ENCODE assay signal across 8 cellular contexts in genomic region chr16:57485916-57486857, GRCh38. TPM values are rescaled to one million over a fixed set of nuclear protein-coding genes. Genes with fewer than 3 reads are reported as not detected.
DNase-seq lines count a peak whose midpoint lies in the region; ATAC-seq and TF ChIP-seq lines count a peak whose summit lies in the region.

Gene DOK4, minus strand, starts transcription at chr16:57486493. Its CDS starts 6,986 bp downstream, at chr16:57479507.

- TF ChIP-seq CTCF in heart right ventricle (IDR thresholded peaks at IDR 0.05) (no peak), progenitor cell of endocrine pancreas (IDR thresholded peaks at IDR 0.05; ENCODE audit: unreplicated experiment) (no peak), upper lobe of left lung (IDR thresholded peaks at IDR 0.05) (peak in 1 of 6 experiments; percentile 8)

- DNase-seq in DMS153 (lab: John Stamatoyannopoulos, UW) = peak; percentile 14
- no peak for DNase-seq in Jurkat, Clone E6-1 (ENCODE audit: low read depth, low spot score)
- peak; percentile 48 to 83 (median 70) for DNase-seq in T-cell
- peak; percentile 80 to 87 for DNase-seq in heart right ventricle
- DNase-seq in progenitor cell of endocrine pancreas (ENCODE audit: low spot score, unreplicated experiment) = peak; percentile 75
- DNase-seq in upper lobe of left lung = peak; percentile 81 to 98

- H3K4me1 Mint-ChIP-seq in T-cell = peaks cover 17 to 26% (median 25%) of the 10 kb centered on the region in 3 donors
- H3K4me1 Mint-ChIP-seq in progenitor cell of endocrine pancreas (ENCODE audit: low read depth) = peaks cover 21% of the 10 kb centered on the region

- no peak within 1 kb of the TSS for H3K27ac ChIP-seq in adipose tissue (ENCODE audit: low read depth, low read length)
- H3K27ac ChIP-seq in heart right ventricle = peak within 1 kb of the TSS in 9 of 10 donors; percentile 40 to 84 (median 77)
- peak within 1 kb of the TSS; percentile 67 to 84 (median 80) for H3K27ac ChIP-seq in upper lobe of left lung

- no peaks in the 10 kb centered on the region for H3K36me3 ChIP-seq in heart right ventricle
- H3K36me3 ChIP-seq in upper lobe of left lung = no peaks in the 10 kb centered on the region

- H3K9me3 Mint-ChIP-seq in T-cell (no peaks in the 10 kb centered on the region), progenitor cell of endocrine pancreas (ENCODE audit: low read depth) (no peaks in the 10 kb centered on the region)

- H3K4me3 Mint-ChIP-seq in T-cell = peak within 1 kb of the TSS; percentile 80 to 94 (median 83)
- peak within 1 kb of the TSS; percentile 91 for H3K4me3 Mint-ChIP-seq in progenitor cell of endocrine pancreas (ENCODE audit: low read depth)

- intact Hi-C loops in heart right ventricle (cut with DNase I) = loop anchor here in 1 of 10 donors (5.0 kb wide), 1 partner anchor 46 kb away; no protein-coding TSS in a partner anchor

- peaks cover 0 to 7% (median 0%) of the 10 kb centered on the region in 7 donors for H3K27me3 ChIP-seq in heart right ventricle
- H3K27me3 ChIP-seq in upper lobe of left lung = no peaks in the 10 kb centered on the region

- H3K4me3 ChIP-seq in Jurkat, Clone E6-1 (ENCODE audit: low read length) = peak within 1 kb of the TSS; percentile 56
- H3K4me3 ChIP-seq in heart right ventricle = peak within 1 kb of the TSS; percentile 58 to 90 (median 82)
- H3K4me3 ChIP-seq in upper lobe of left lung = peak within 1 kb of the TSS; percentile 77 to 92 (median 84)

- 1 to 3% (median 1%) methylated on average over 22 to 73 of the region's 73 CpGs for WGBS in adipose tissue, 3 donors
- WGBS in heart right ventricle, 2 donors = 1 to 2% methylated on average over 27 to 72 of the region's 73 CpGs
- WGBS in upper lobe of left lung, 2 donors = 3 to 14% methylated on average over 3 to 19 of the region's 73 CpGs

- ATAC-seq in GM21526 (IDR thresholded peaks at IDR 0.05; ENCODE audit: low FRiP score, unreplicated experiment) (peak; percentile 81), T-cell (replicated peaks in 1 of 4) (peak; percentile 96 to 98 (median 98)), heart right ventricle (peak; percentile 89 to 97 (median 94)), upper lobe of left lung (ENCODE audit: low FRiP score in 2 of 2) (peak; percentile 87 to 97)

- H3K27ac Mint-ChIP-seq in T-cell = peak within 1 kb of the TSS in 1 of 2 donors; percentile 69
- H3K27ac Mint-ChIP-seq in progenitor cell of endocrine pancreas = peak within 1 kb of the TSS; percentile 69

- no peaks in the 10 kb centered on the region for H3K27me3 Mint-ChIP-seq in T-cell
- peaks cover 6% of the 10 kb centered on the region for H3K27me3 Mint-ChIP-seq in progenitor cell of endocrine pancreas

- POLR2A ChIA-PET in T-cell (lab: Charles Lee) = interaction anchor here in 1 of 2 donors (0.8 kb wide), 1 partner anchor 10 kb away, joined by 3 read pairs; no protein-coding TSS in a partner anchor

- H3K9me3 ChIP-seq in heart right ventricle (no peaks in the 10 kb centered on the region), upper lobe of left lung (no peaks in the 10 kb centered on the region)

- TF ChIP-seq EP300 in upper lobe of left lung (IDR thresholded peaks at IDR 0.05) = no peak

- no peaks in the 10 kb centered on the region for H3K36me3 Mint-ChIP-seq in T-cell
- H3K36me3 Mint-ChIP-seq in progenitor cell of endocrine pancreas (ENCODE audit: insufficient read depth) = no peaks in the 10 kb centered on the region

- CTCF ChIA-PET in T-cell (lab: Charles Lee) = interaction anchor here in 1 of 2 donors (1.6 to 2.7 kb wide), 2 partner anchors 24 to 52 kb away, joined by 5 to 11 read pairs; partner anchors contain the start of gene POLR2C

- H3K4me1 ChIP-seq in heart right ventricle (peaks cover 5 to 26% (median 21%) of the 10 kb centered on the region in 9 donors), upper lobe of left lung (peaks cover 17 to 35% (median 22%) of the 10 kb centered on the region in 4 donors)

- peak in 1 of 4 donors; percentile 41 for TF ChIP-seq POLR2A in upper lobe of left lung (IDR thresholded peaks at IDR 0.05)

RNA-seq across cellular contexts. Expression of gene DOK4, which starts in this region (rescaled TPM):
- polyA plus RNA-seq in Jurkat, Clone E6-1 (2012; ENCODE audit: insufficient read depth, insufficient read length) = 3.6 TPM
- 1 to 10 TPM; 2.2 to 4.1 (median 3.1) TPM for total RNA-seq in T-cell
- 10 to 100 TPM in 2 of 3 donors, 1 to 10 TPM in 1; 7.6 to 19.5 (median 11.1) TPM for polyA plus RNA-seq in adipose tissue
- 10 to 100 TPM in 2 of 10 donors, 1 to 10 TPM in 8; 3.6 to 10.7 (median 8.0) TPM for total RNA-seq in heart right ventricle
- polyA plus RNA-seq in heart right ventricle = 1 to 10 TPM; 5.9 to 9.1 TPM
- total RNA-seq in progenitor cell of endocrine pancreas = 35.0 and 38.6 TPM in 2 replicates
- total RNA-seq in upper lobe of left lung = 10 to 100 TPM; 36.7 to 87.3 (median 54.1) TPM
